Comparison of ENCODE assay signal across 22 cellular contexts in genomic region chr6:118042855-118043254, GRCh38.
A peak's percentile ranks its signal among the peaks of the same experiment; 100 is the strongest.
DNase-seq lines count a peak whose midpoint lies in the region; ATAC-seq and TF ChIP-seq lines count a peak whose summit lies in the region.
"Had no signal": no experiment of that assay in that cellular context is flagged by ENCODE, and none has a peak within 500 bp of the region (broad histone marks: within the 10 kb centered on the region; RNA-seq: fewer than 3 reads in every experiment).

No MANE protein-coding gene starts in this region.

- CTCF ChIA-PET in T-cell (lab: Charles Lee): interaction anchor here in 1 of 2 donors (0.9 kb wide), 1 partner anchor 733 kb away, joined by 3 read pairs; no protein-coding TSS in a partner anchor

- intact Hi-C loops in posterior cingulate gyrus (cut with DNase I): no loop called here

- H3K4me1 Mint-ChIP-seq in T-cell: no peaks in the 10 kb centered on the region
- H3K4me1 Mint-ChIP-seq: CD4-positive, alpha-beta memory T cell had no signal

- DNase-seq in GM12865 (ENCODE audit: low read depth) (peak; percentile 10), LHCN-M2 (ENCODE audit: low read depth) (peak; percentile 43), SJCRH30 (peak; percentile 25 to 39), posterior cingulate gyrus (no peak), T-cell (no peak), NK-92 (lab: John Stamatoyannopoulos, UW; ENCODE audit: unreplicated experiment) (no peak)
- DNase-seq: Calu3; CD4-positive, alpha-beta memory T cell; GF-D8; NCI-H187; NCI-H226; NCI-H524; NCI-H82; SHP77 treated with DMSO at 0.1 percent for 48 hours; T-helper 1 cell; T-helper 9 cell had no signal

- H3K36me3 Mint-ChIP-seq in T-cell: no peaks in the 10 kb centered on the region
- H3K36me3 Mint-ChIP-seq: CD4-positive, alpha-beta memory T cell had no signal

- POLR2A ChIA-PET in T-cell (lab: Charles Lee): no interaction called here

- no peaks in the 10 kb centered on the region for H3K27me3 ChIP-seq in SJCRH30
- H3K27me3 ChIP-seq: BLaER1 had no signal

- H3K4me3 Mint-ChIP-seq in T-cell: no peak overlapping the region
- H3K4me3 Mint-ChIP-seq: CD4-positive, alpha-beta memory T cell had no signal

- ATAC-seq in GM18868 (IDR thresholded peaks at IDR 0.05; ENCODE audit: unreplicated experiment): peak; percentile 74
- ATAC-seq in GM21576 (IDR thresholded peaks at IDR 0.05; ENCODE audit: unreplicated experiment): no peak
- ATAC-seq in T-cell (replicated peaks in 1 of 4): no peak
- ATAC-seq: SK-N-SH treated with all-trans-retinoic acid at 6 μM for 48 hours had no signal

- peaks cover 12% of the 10 kb centered on the region for H3K4me1 ChIP-seq in SJCRH30
- H3K4me1 ChIP-seq: BLaER1 had no signal

- H3K27ac ChIP-seq in SJCRH30: no peak overlapping the region
- H3K27ac ChIP-seq: BLaER1, HL-60, KMS-11 had no signal

- H3K27ac Mint-ChIP-seq in T-cell: no peak overlapping the region
- H3K27ac Mint-ChIP-seq: CD4-positive, alpha-beta memory T cell had no signal

- peaks cover 0 to 8% (median 0%) of the 10 kb centered on the region in 3 donors for H3K9me3 Mint-ChIP-seq in T-cell

- H3K4me3 ChIP-seq in GM12865 (ENCODE audit: low read depth, low read length) (no peak overlapping the region), SJCRH30 (no peak overlapping the region)
- H3K4me3 ChIP-seq: BLaER1 had no signal

- no peaks in the 10 kb centered on the region for H3K9me3 ChIP-seq in SJCRH30 (replicated peaks)
- H3K9me3 ChIP-seq: BLaER1 had no signal

- H3K36me3 ChIP-seq in SJCRH30: no peaks in the 10 kb centered on the region
- H3K36me3 ChIP-seq: BLaER1 had no signal

- H3K27me3 Mint-ChIP-seq in T-cell: peaks cover 5 to 16% of the 10 kb centered on the region in 2 donors

- TF ChIP-seq CTCF in GM12865 (IDR thresholded peaks at IDR 0.05; ENCODE audit: insufficient read depth, low read depth, low read length, missing control alignments): no peak

Comparison
In these comparisons a context has a peak if more than half of its experiments do, and no peak if none do; other contexts are left out.
1. DNase-seq: peak in GM12865 (single experiment), LHCN-M2 (single experiment) and SJCRH30 (2 of 2); none in posterior cingulate gyrus (0 of 10), T-cell (0 of 34) and NK-92 (single experiment).